ENCODE assay signal across 28 cellular contexts in genomic region chr3:122743581-122744120, GRCh38.
"Had no signal": no experiment of that assay in that cellular context is flagged by ENCODE, and none has a peak within 500 bp of the region (broad histone marks: within the 10 kb centered on the region; RNA-seq: fewer than 3 reads in every experiment).

No MANE protein-coding gene starts in this region.

- H3K9me3 ChIP-seq: stomach, suprapubic skin, testis, thoracic aorta, thyroid gland, tibial artery, transverse colon, upper lobe of left lung, upper lobe of right lung, uterus, vagina had no signal

- H3K27ac Mint-ChIP-seq: stimulated activated effector memory CD8-positive, alpha-beta T cell treated with anti-CD3 and anti-CD28 coated beads, Interleukin-12 subunit alpha, Interleukin-12 subunit beta, amount 100 ng/mL, for 72 hours; stimulated activated memory B cell treated with anti-CD40 and anti-IgM and Interleukin-4, amounts not matched to agents 10 μg/mL and 1 μg/mL and 100 μg/mL, for 72 hours; stimulated activated naive B cell treated with anti-CD40 and anti-IgM and Interleukin-4, amounts not matched to agents 10 μg/mL and 1 μg/mL and 100 μg/mL, for 72 hours; stimulated activated naive CD8-positive, alpha-beta T cell treated with anti-CD3 and anti-CD28 coated beads, Interleukin-15, amount 100 ng/mL, for 72 hours; stimulated activated naive CD8-positive, alpha-beta T cell treated with anti-CD3 and anti-CD28 coated beads, Interleukin-15, Interleukin-2, amounts not matched to agents 100 ng/mL and 50 ng/mL, for 24 hours; type B pancreatic cell had no signal

- H3K27me3 Mint-ChIP-seq: stimulated activated memory B cell treated with anti-CD40 and anti-IgM and Interleukin-4, amounts not matched to agents 10 μg/mL and 1 μg/mL and 100 μg/mL, for 72 hours; stimulated activated naive B cell treated with anti-CD40 and anti-IgM and Interleukin-4, amounts not matched to agents 10 μg/mL and 1 μg/mL and 100 μg/mL, for 72 hours; stimulated activated naive CD8-positive, alpha-beta T cell treated with anti-CD3 and anti-CD28 coated beads, Interleukin-15, amount 100 ng/mL, for 72 hours; stimulated activated naive CD8-positive, alpha-beta T cell treated with anti-CD3 and anti-CD28 coated beads, Interleukin-15, Interleukin-2, amounts not matched to agents 100 ng/mL and 50 ng/mL, for 24 hours; type B pancreatic cell had no signal

- H3K27me3 ChIP-seq: stomach, suprapubic skin, testis, thyroid gland, tibial artery, tibial nerve, transverse colon, upper lobe of left lung, upper lobe of right lung, uterus, vagina had no signal

- H3K4me1 ChIP-seq: stomach, suprapubic skin, testis, thyroid gland, tibial artery, tibial nerve, transverse colon, upper lobe of left lung, upper lobe of right lung, uterus, vagina had no signal

- H3K4me1 Mint-ChIP-seq: stimulated activated effector memory CD8-positive, alpha-beta T cell treated with anti-CD3 and anti-CD28 coated beads, Interleukin-12 subunit alpha, Interleukin-12 subunit beta, amount 100 ng/mL, for 72 hours; stimulated activated naive CD8-positive, alpha-beta T cell treated with anti-CD3 and anti-CD28 coated beads, Interleukin-15, amount 100 ng/mL, for 72 hours had no signal

- H3K9me3 Mint-ChIP-seq: stimulated activated effector memory CD8-positive, alpha-beta T cell treated with anti-CD3 and anti-CD28 coated beads, Interleukin-12 subunit alpha, Interleukin-12 subunit beta, amount 100 ng/mL, for 72 hours; stimulated activated naive B cell treated with anti-CD40 and anti-IgM and Interleukin-4, amounts not matched to agents 10 μg/mL and 1 μg/mL and 100 μg/mL, for 72 hours; stimulated activated naive CD8-positive, alpha-beta T cell treated with anti-CD3 and anti-CD28 coated beads, Interleukin-15, amount 100 ng/mL, for 72 hours; stimulated activated naive CD8-positive, alpha-beta T cell treated with anti-CD3 and anti-CD28 coated beads, Interleukin-15, Interleukin-2, amounts not matched to agents 100 ng/mL and 50 ng/mL, for 24 hours had no signal

- H3K4me3 ChIP-seq: stomach, suprapubic skin, testis, thoracic aorta, thyroid gland, tibial artery, tibial nerve, transverse colon, upper lobe of left lung, upper lobe of right lung, uterus, vagina had no signal

- H3K36me3 ChIP-seq: uterus had no signal

- FAIRE-seq: urothelium cell line had no signal

- ATAC-seq: stimulated activated effector memory CD8-positive, alpha-beta T cell treated with anti-CD3 and anti-CD28 coated beads, Interleukin-12 subunit alpha, Interleukin-12 subunit beta, amount 100 ng/mL, for 72 hours; stimulated activated memory B cell treated with anti-CD40 and anti-IgM and Interleukin-4, amounts not matched to agents 10 μg/mL and 1 μg/mL and 100 μg/mL, for 72 hours; stimulated activated naive B cell treated with anti-CD40 and anti-IgM and Interleukin-4, amounts not matched to agents 10 μg/mL and 1 μg/mL and 100 μg/mL, for 72 hours; stimulated activated naive CD8-positive, alpha-beta T cell treated with anti-CD3 and anti-CD28 coated beads, Interleukin-15, amount 100 ng/mL, for 72 hours; stimulated activated naive CD8-positive, alpha-beta T cell treated with anti-CD3 and anti-CD28 coated beads, Interleukin-15, Interleukin-2, amounts not matched to agents 100 U/mL and 50 U/mL, for 24 hours; upper lobe of right lung had no signal

- DNase-seq: stimulated activated CD4-positive, alpha-beta T cell treated with anti-CD3 and anti-CD28 coated beads, Interleukin-2, amount 100 ng/mL, for 48 hours; stimulated activated CD4-positive, alpha-beta T cell treated with anti-CD3 and anti-CD28 coated beads, Interleukin-4, amount 100 ng/mL, for 1 hour; stimulated activated CD4-positive, alpha-beta T cell treated with anti-CD3 and anti-CD28 coated beads, Interleukin-4, amount 100 ng/mL, for 24 hours; stimulated activated CD4-positive, alpha-beta T cell treated with anti-CD3 and anti-CD28 coated beads, Interleukin-4, amount 100 ng/mL, for 4 hours; stimulated activated CD8-positive, alpha-beta memory T cell treated with anti-CD3 and anti-CD28 coated beads, Interleukin-4, amount 100 ng/mL, for 48 hours; stimulated activated naive B cell treated with anti-CD40 and anti-IgM and Interleukin-4, amounts not matched to agents 10 μg/mL and 1 μg/mL and 100 μg/mL, for 72 hours; stimulated activated naive CD4-positive, alpha-beta T cell; stimulated activated naive CD4-positive, alpha-beta T cell treated with Interleukin-2 at 50 U/mL for 16 hours; stimulated activated naive CD8-positive, alpha-beta T cell treated with anti-CD3 and anti-CD28 coated beads, Interleukin-15, amount 100 ng/mL, for 72 hours; stimulated activated naive CD8-positive, alpha-beta T cell treated with anti-CD3 and anti-CD28 coated beads, Interleukin-15, Interleukin-2, amounts not matched to agents 100 U/mL and 50 U/mL, for 24 hours; stomach; substantia nigra; testis; thyroid gland; tibial artery; transverse colon; upper lobe of left lung; upper lobe of right lung; uterus had no signal

- H3K4me3 Mint-ChIP-seq: stimulated activated effector memory CD8-positive, alpha-beta T cell treated with anti-CD3 and anti-CD28 coated beads, Interleukin-12 subunit alpha, Interleukin-12 subunit beta, amount 100 ng/mL, for 72 hours; stimulated activated memory B cell treated with anti-CD40 and anti-IgM and Interleukin-4, amounts not matched to agents 10 μg/mL and 1 μg/mL and 100 μg/mL, for 72 hours; stimulated activated naive B cell treated with anti-CD40 and anti-IgM and Interleukin-4, amounts not matched to agents 10 μg/mL and 1 μg/mL and 100 μg/mL, for 72 hours; stimulated activated naive CD8-positive, alpha-beta T cell treated with anti-CD3 and anti-CD28 coated beads, Interleukin-15, amount 100 ng/mL, for 72 hours; stimulated activated naive CD8-positive, alpha-beta T cell treated with anti-CD3 and anti-CD28 coated beads, Interleukin-15, Interleukin-2, amounts not matched to agents 100 ng/mL and 50 ng/mL, for 24 hours; type B pancreatic cell had no signal

- H3K27ac ChIP-seq: stomach, suprapubic skin, testis, thoracic aorta, thyroid gland, tibial artery, tibial nerve, transverse colon, upper lobe of left lung, upper lobe of right lung, uterus, vagina had no signal
